ENCODE assay signal across 8 cellular contexts in the genomic region with DNA sequence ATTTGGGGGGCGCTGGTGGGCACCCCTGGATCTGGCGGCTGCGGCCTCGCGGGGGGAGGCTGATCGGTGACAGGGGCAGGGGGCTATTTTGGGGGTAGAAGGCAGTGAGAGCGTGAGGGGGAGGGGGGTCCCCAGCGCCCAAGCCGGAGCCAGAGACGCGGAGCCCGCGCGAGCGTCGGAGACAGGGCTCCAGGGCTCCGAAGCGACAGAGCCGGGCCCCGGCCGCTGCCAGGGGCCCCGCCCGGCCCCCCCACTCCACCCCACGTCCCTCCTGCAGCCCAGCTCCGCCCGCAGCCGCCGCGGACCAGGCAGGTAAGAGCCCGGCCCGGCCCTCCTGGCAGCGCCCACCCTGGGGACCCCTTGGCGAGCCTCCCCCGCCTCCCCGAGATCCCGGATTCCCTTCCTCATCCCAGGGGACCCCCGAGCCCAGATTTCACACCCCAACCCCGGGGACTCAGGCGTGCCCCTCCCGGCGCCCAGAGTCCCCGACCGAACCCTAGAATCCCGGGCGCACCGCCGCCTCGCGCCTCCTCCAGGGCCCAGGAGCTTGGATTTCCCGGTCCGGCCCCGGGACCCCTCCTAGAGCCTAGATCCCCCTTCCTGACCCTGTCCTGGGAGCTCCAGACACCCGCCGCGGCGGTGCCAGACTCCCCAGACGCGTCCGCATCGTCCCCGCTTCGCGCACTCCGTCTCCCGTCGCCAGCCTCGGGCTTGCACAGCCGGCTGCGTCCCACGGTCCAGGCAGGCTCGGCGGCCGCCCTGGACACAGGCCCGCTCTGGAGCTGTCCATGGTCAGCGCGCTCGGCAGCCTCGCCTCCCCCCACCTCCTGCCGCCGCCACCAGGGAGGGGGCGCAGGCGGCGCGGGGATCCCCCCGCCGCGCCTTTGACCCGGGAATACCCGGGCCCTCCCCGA. TPM values are rescaled to one million over a fixed set of nuclear protein-coding genes. Genes with fewer than 3 reads are reported as not detected.
DNase-seq lines count a peak whose midpoint lies in the region; ATAC-seq and TF ChIP-seq lines count a peak whose summit lies in the region.

PPFIA3 (plus strand) TSS at position 134 of the 914 bp plus-strand sequence. CDS start 8,330 bp downstream, outside the sequence.

- H3K27me3 Mint-ChIP-seq in endothelial cell (ENCODE audit: unreplicated experiment), result peaks cover 22% of the 10 kb centered on the region

- H3K4me2 ChIP-seq in mesendoderm (ENCODE audit: low read length), result peak within 1 kb of the TSS; percentile 55

- no peak within 1 kb of the TSS for H4K8ac ChIP-seq in mesendoderm (ENCODE audit: low read depth, low read length)

- no peaks in the 10 kb centered on the region for H3K9me3 ChIP-seq in HAP-1
- no peaks in the 10 kb centered on the region for H3K9me3 ChIP-seq in WERI-Rb-1 (ENCODE audit: severe bottlenecking)
- H3K9me3 ChIP-seq in tibial nerve, result no peaks in the 10 kb centered on the region

- H3K27ac ChIP-seq in WERI-Rb-1, result peak within 1 kb of the TSS; percentile 100
- H3K27ac ChIP-seq in mesendoderm (ENCODE audit: low read depth, low read length), result peak within 1 kb of the TSS; percentile 15
- peak within 1 kb of the TSS; percentile 85 to 98 (median 90) for H3K27ac ChIP-seq in tibial nerve

- no peak within 1 kb of the TSS for H4K5ac ChIP-seq in mesendoderm (ENCODE audit: low read length)

- H3K36me3 ChIP-seq in HAP-1 (replicated peaks) (no peaks in the 10 kb centered on the region), WERI-Rb-1 (peaks cover 7% of the 10 kb centered on the region), mesendoderm (ENCODE audit: control insufficient read depth, insufficient read depth, low read length) (no peaks in the 10 kb centered on the region), tibial nerve (peaks cover 0 to 3% (median 0%) of the 10 kb centered on the region in 3 donors)

- H3K27me3 ChIP-seq in HAP-1 (ENCODE audit: low read depth) (no peaks in the 10 kb centered on the region), WERI-Rb-1 (ENCODE audit: insufficient read depth, low read depth, severe bottlenecking) (no peaks in the 10 kb centered on the region), mesendoderm (ENCODE audit: insufficient read depth, low read length, poor library complexity) (peaks cover 7% of the 10 kb centered on the region), tibial nerve (peaks cover 0 to 7% of the 10 kb centered on the region in 2 donors)

- H3K56ac ChIP-seq in mesendoderm (ENCODE audit: low read length), result peak within 1 kb of the TSS; percentile 93

- no peak within 1 kb of the TSS for H2BK15ac ChIP-seq in mesendoderm (replicated peaks; ENCODE audit: low read depth)

- peak within 1 kb of the TSS; percentile 81 for H3K18ac ChIP-seq in mesendoderm (ENCODE audit: low read length)

- no peaks in the 10 kb centered on the region for H3K79me1 ChIP-seq in mesendoderm (ENCODE audit: low read length)

- H3K36me3 Mint-ChIP-seq in endothelial cell (ENCODE audit: low read depth, unreplicated experiment), result peaks cover 8% of the 10 kb centered on the region

- H3K4me1 Mint-ChIP-seq in endothelial cell (ENCODE audit: unreplicated experiment), result peaks cover 15% of the 10 kb centered on the region

- TF ChIP-seq EP300 in tibial nerve (IDR thresholded peaks at IDR 0.05), result no peak

- peak within 1 kb of the TSS; percentile 89 for H3K4me3 Mint-ChIP-seq in endothelial cell (ENCODE audit: unreplicated experiment)

- peak within 1 kb of the TSS; percentile 87 for H3K9ac ChIP-seq in mesendoderm (ENCODE audit: low read length)

- H3K4ac ChIP-seq in mesendoderm (ENCODE audit: low read depth, low read length), result peak within 1 kb of the TSS; percentile 75

- no peak within 1 kb of the TSS for H2AK5ac ChIP-seq in mesendoderm (ENCODE audit: low read length)

- peak within 1 kb of the TSS; percentile 45 for H3K27ac Mint-ChIP-seq in endothelial cell (ENCODE audit: unreplicated experiment)

- H3K4me1 ChIP-seq in HAP-1 (peaks cover 6% of the 10 kb centered on the region), mesendoderm (ENCODE audit: control insufficient read depth, low read depth, low read length) (no peaks in the 10 kb centered on the region), tibial nerve (peaks cover 0 to 45% (median 21%) of the 10 kb centered on the region in 4 donors)

- in situ Hi-C loops in ACHN (cut with HindIII; ENCODE audit: low pct_ligation_motif_present, low pct_unique_long_range_greater_than_20kb, low sequenced_read_pairs) (no loop called here), HAP-1 (cut with MboI; ENCODE audit: low sequenced_read_pairs) (no loop called here)

- ATAC-seq in HG03139 (IDR thresholded peaks at IDR 0.05; ENCODE audit: unreplicated experiment), result no peak
- ATAC-seq in GM19035 (IDR thresholded peaks at IDR 0.05; ENCODE audit: unreplicated experiment), result no peak

- H3K79me2 ChIP-seq in mesendoderm (ENCODE audit: control insufficient read depth, insufficient read depth, low read length), result no peaks in the 10 kb centered on the region

- DNase-seq in ACHN (peak; percentile 64), HAP-1 (ENCODE audit: low spot score in 2 of 2) (peak in 1 of 2 experiments; percentile 62), WERI-Rb-1 (no peak), endothelial cell (ENCODE audit: low spot score) (peak; percentile 79), mesendoderm (peak; percentile 57), tibial nerve (ENCODE audit: low spot score in 2 of 2) (peak; percentile 41 to 42)

- H2BK120ac ChIP-seq in mesendoderm (ENCODE audit: low read depth, low read length), result no peak within 1 kb of the TSS

- no CpG with 5 or more reads among the region's 90 CpGs for WGBS in mesendoderm (ENCODE audit: extremely low coverage, insufficient coverage, low lambda C conversion rate)
- 0 to 2% methylated on average over 6 to 60 of the region's 90 CpGs for WGBS in tibial nerve, 2 donors

- peak within 1 kb of the TSS; percentile 55 for H2BK5ac ChIP-seq in mesendoderm (ENCODE audit: low read length)

- H3K23ac ChIP-seq in mesendoderm (ENCODE audit: low read length), result no peak within 1 kb of the TSS

- TF ChIP-seq POLR2A in tibial nerve (IDR thresholded peaks at IDR 0.05), result no peak

- H3K4me3 ChIP-seq in HAP-1 (peak within 1 kb of the TSS; percentile 78), WERI-Rb-1 (ENCODE audit: low read depth, low read length) (peak within 1 kb of the TSS; percentile 70), mesendoderm (ENCODE audit: low read length) (peak within 1 kb of the TSS; percentile 64), tibial nerve (peak within 1 kb of the TSS; percentile 33 to 76 (median 62))

- no peaks in the 10 kb centered on the region for H3K9me3 Mint-ChIP-seq in endothelial cell (ENCODE audit: unreplicated experiment)

- TF ChIP-seq CTCF in WERI-Rb-1 (IDR thresholded peaks at IDR 0.05; ENCODE audit: low read depth, low read length) (no peak), endothelial cell (IDR thresholded peaks at IDR 0.05; ENCODE audit: unreplicated experiment) (no peak), tibial nerve (IDR thresholded peaks at IDR 0.05) (no peak)

RNA-seq across cellular contexts. Expression of gene PPFIA3, which starts in this region (rescaled TPM):
- total RNA-seq in endothelial cell (ENCODE audit: unreplicated experiment), result 19.7 TPM
- 7.1 TPM for polyA plus RNA-seq in mesendoderm (2013, experiment 1 of 2)
- 6.1 TPM for polyA plus RNA-seq in mesendoderm (2013, experiment 2 of 2)
- total RNA-seq in tibial nerve, result 1 to 10 TPM; 1.8 to 6.7 (median 3.5) TPM

Comparison
In these comparisons a context has a peak if more than half of its experiments do, and no peak if none do; other contexts are left out.
1. H3K27ac ChIP-seq: peak in every context shown above with its lines; median percentile 100 in WERI-Rb-1; 90 in tibial nerve; 15 in mesendoderm.